ENCODE assay signal across 8 cellular contexts in genomic region chr14:50321009-50321660, GRCh38. TPM values are rescaled to one million over a fixed set of nuclear protein-coding genes. Genes with fewer than 3 reads are reported as not detected.
DNase-seq lines count a peak whose midpoint lies in the region; ATAC-seq and TF ChIP-seq lines count a peak whose summit lies in the region.

No MANE protein-coding gene starts in this region.

- peak overlapping the region; percentile 20 for H3K4me2 ChIP-seq in BLaER1

- ATAC-seq in GM19025 (IDR thresholded peaks at IDR 0.05; ENCODE audit: low read depth, unreplicated experiment) (peak; percentile 84), HG03196 (IDR thresholded peaks at IDR 0.05; ENCODE audit: unreplicated experiment) (peak; percentile 88), lower lobe of right lung (peak; percentile 96 to 98)
- ATAC-seq in activated CD4-positive, CD25-positive, alpha-beta regulatory T cell treated with anti-CD3 and anti-CD28 coated beads, Interleukin-2, amount 50 U/mL, for 24 hours = peak; percentile 95 to 97

- no peak overlapping the region for H3K4me3 ChIP-seq in BLaER1
- peak overlapping the region; percentile 24 for H3K4me3 ChIP-seq in lower lobe of right lung

- peak; percentile 79 for DNase-seq in NCI-H345 (lab: John Stamatoyannopoulos, UW)
- no peak for DNase-seq in lower lobe of right lung
- peak in 2 of 3 experiments; percentile 40 to 52 for DNase-seq in stimulated activated CD4-positive, alpha-beta T cell treated with anti-CD3 and anti-CD28 coated beads, TNF-alpha, amount 100 ng/mL, for 4 hours (ENCODE audit: low read depth in 3 of 3)

- peaks cover 25% of the 10 kb centered on the region for H3K36me3 ChIP-seq in BLaER1
- H3K36me3 ChIP-seq in lower lobe of right lung = peaks cover 32% of the 10 kb centered on the region

- intact Hi-C loops in lower lobe of right lung (cut with DNase I) = loop anchor here (10.0 kb wide), 1 partner anchor 204 kb away; no protein-coding TSS in a partner anchor

- H3K9ac ChIP-seq in BLaER1 = no peak overlapping the region

- H3K4me1 ChIP-seq in BLaER1 (peaks cover 8% of the 10 kb centered on the region; the same call in 1 of the 2 replicates), lower lobe of right lung (peaks cover 22% of the 10 kb centered on the region)

- H3K9me3 ChIP-seq in BLaER1 (no peaks in the 10 kb centered on the region), lower lobe of right lung (no peaks in the 10 kb centered on the region)

- TF ChIP-seq CTCF in lower lobe of right lung (IDR thresholded peaks at IDR 0.05) = peak; percentile 85

- H3K27me3 ChIP-seq in BLaER1 (no peaks in the 10 kb centered on the region), lower lobe of right lung (ENCODE audit: low read depth) (no peaks in the 10 kb centered on the region)

- H4K20me1 ChIP-seq in BLaER1 = peaks cover 11% of the 10 kb centered on the region; the same call in 1 of the 2 replicates

- H3K27ac ChIP-seq in BLaER1 = no peak overlapping the region
- peak overlapping the region; percentile 61 for H3K27ac ChIP-seq in cingulate gyrus (ENCODE audit: low read depth, low read length)
- peak overlapping the region; percentile 63 for H3K27ac ChIP-seq in lower lobe of right lung

RNA-seq across cellular contexts. Expression of gene DMAC2L, which starts 9.0 kb away (rescaled TPM):
- total RNA-seq in lower lobe of right lung = 19.6 TPM

RNA-seq across cellular contexts. Expression of gene L2HGDH, which starts 9.1 kb away (rescaled TPM):
- total RNA-seq in lower lobe of right lung = 4.2 TPM
